1 cellular context compared by ENCODE assay signal in genomic region chr17:37567137-37567927, GRCh38.
TF ChIP-seq lines count a peak whose summit lies in the region.

No MANE protein-coding gene starts in this region.

TF ChIP-seq in HepG2, 621 proteins besides CTCF, POLR2A, EP300 and RAD21 (continued from another document):
- TF ChIP-seq TFAP4 (IDR thresholded peaks at IDR 0.05; ENCODE audit: borderline replicate concordance, low read depth), result no peak
- 0 out of 2 replicates have a peak, but pooled peaks have one; percentile 36 for TF ChIP-seq CREB1 (IDR thresholded peaks at IDR 0.05)
- no peak for TF ChIP-seq CREB1 (CRISPR knock-in tag; IDR thresholded peaks at IDR 0.05)
- TF ChIP-seq ATF7 (IDR thresholded peaks at IDR 0.05), result peak; percentile 74
- TF ChIP-seq ATF7 (CRISPR knock-in tag; IDR thresholded peaks at IDR 0.05), result no peak
- no peak for TF ChIP-seq KLF11 (CRISPR knock-in tag; IDR thresholded peaks at IDR 0.05)
- TF ChIP-seq ARID3A (IDR thresholded peaks at IDR 0.05; ENCODE audit: low read depth, low read length), result no peak
